8 cellular contexts compared by ENCODE assay signal in genomic region chr12:48189331-48190125, GRCh38. TPM values are rescaled to one million over a fixed set of nuclear protein-coding genes. Genes with fewer than 3 reads are reported as not detected.
A peak's percentile ranks its signal among the peaks of the same experiment; 100 is the strongest.
DNase-seq lines count a peak whose midpoint lies in the region; ATAC-seq lines count a peak whose summit lies in the region.

No MANE protein-coding gene starts in this region.

- DNase-seq in NCI-H345 (lab: John Stamatoyannopoulos, UW) (peak; percentile 20), NCI-H345 treated with DMSO at 0.1 percent for 48 hours (lab: John Stamatoyannopoulos, UW; ENCODE audit: unreplicated experiment) (no peak), HPDE6-E6E7 (ENCODE audit: extremely low spot score) (peak; percentile 33), NT2/D1 (ENCODE audit: low read depth, low spot score) (peak; percentile 71), activated T-cell treated with anti-CD3 and anti-CD28 coated beads for 1 hour (ENCODE audit: low read depth) (peak; percentile 66), superior temporal gyrus (ENCODE audit: extremely low spot score) (peak; percentile 94)
- DNase-seq in natural killer cell treated with Interleukin-12 subunit alpha and Interleukin-12 subunit beta and Interleukin-15 and Interleukin-18, amount 100 ng/mL, for 72 hours (ENCODE audit: low spot score), result peak; percentile 85

- H3K4me1 ChIP-seq in NT2/D1 (ENCODE audit: insufficient read depth, insufficient read length), result peaks cover 8% of the 10 kb centered on the region

- peaks cover 37 to 45% of the 10 kb centered on the region in 2 donors for H3K27me3 Mint-ChIP-seq in natural killer cell treated with Interleukin-12 subunit alpha and Interleukin-12 subunit beta and Interleukin-15 and Interleukin-18, amount 100 ng/mL, for 72 hours

- no peaks in the 10 kb centered on the region for H3K36me3 ChIP-seq in NT2/D1 (ENCODE audit: insufficient read depth, insufficient read length, low read length)

- no peak overlapping the region for H3K27ac Mint-ChIP-seq in natural killer cell treated with Interleukin-12 subunit alpha and Interleukin-12 subunit beta and Interleukin-15 and Interleukin-18, amount 100 ng/mL, for 72 hours

- no peaks in the 10 kb centered on the region for H3K36me3 Mint-ChIP-seq in natural killer cell treated with Interleukin-12 subunit alpha and Interleukin-12 subunit beta and Interleukin-15 and Interleukin-18, amount 100 ng/mL, for 72 hours

- no peak overlapping the region for H3K4me3 ChIP-seq in NT2/D1 (ENCODE audit: insufficient read length, low read depth)

- H3K9me3 ChIP-seq in NT2/D1 (ENCODE audit: insufficient read depth, low read length), result peaks cover 5% of the 10 kb centered on the region; the same call in 1 of the 2 replicates

- no peaks in the 10 kb centered on the region for H3K9me3 Mint-ChIP-seq in natural killer cell treated with Interleukin-12 subunit alpha and Interleukin-12 subunit beta and Interleukin-15 and Interleukin-18, amount 100 ng/mL, for 72 hours

- ATAC-seq in esophagus mucosa, result peak; percentile 66
- peak; percentile 72 to 81 for ATAC-seq in natural killer cell treated with Interleukin-12 subunit alpha and Interleukin-12 subunit beta and Interleukin-15 and Interleukin-18, amount 100 ng/mL, for 72 hours

- H3K4me3 Mint-ChIP-seq in natural killer cell treated with Interleukin-12 subunit alpha and Interleukin-12 subunit beta and Interleukin-15 and Interleukin-18, amount 100 ng/mL, for 72 hours, result no peak overlapping the region

- no peak overlapping the region for H3K9ac ChIP-seq in NT2/D1 (ENCODE audit: insufficient read length, low read depth)

- H3K27me3 ChIP-seq in NT2/D1 (ENCODE audit: insufficient read depth, insufficient read length), result peaks cover 24% of the 10 kb centered on the region

- peaks cover 0 to 4% of the 10 kb centered on the region in 2 donors for H3K4me1 Mint-ChIP-seq in natural killer cell treated with Interleukin-12 subunit alpha and Interleukin-12 subunit beta and Interleukin-15 and Interleukin-18, amount 100 ng/mL, for 72 hours (ENCODE audit: low read depth in 2 of 2)

RNA-seq across cellular contexts. Expression of gene CCDC184, which starts 6.1 kb away (rescaled TPM):
- 0.20 TPM for total RNA-seq in esophagus mucosa
- total RNA-seq in natural killer cell treated with Interleukin-12 subunit alpha and Interleukin-12 subunit beta and Interleukin-15 and Interleukin-18, amount 100 ng/mL, for 72 hours, result under 1 TPM in 1 of 2 donors, not detected in 1; 0.86 TPM

RNA-seq across cellular contexts. Expression of gene OR10AD1, which starts 13.6 kb away (rescaled TPM):
- total RNA-seq in esophagus mucosa, result not detected
- total RNA-seq in natural killer cell treated with Interleukin-12 subunit alpha and Interleukin-12 subunit beta and Interleukin-15 and Interleukin-18, amount 100 ng/mL, for 72 hours, result not detected

RNA-seq across cellular contexts. Expression of gene ASB8, which starts 32.2 kb away (rescaled TPM):
- 24.7 TPM for total RNA-seq in esophagus mucosa
- 10 to 100 TPM; 35.9 to 48.1 TPM for total RNA-seq in natural killer cell treated with Interleukin-12 subunit alpha and Interleukin-12 subunit beta and Interleukin-15 and Interleukin-18, amount 100 ng/mL, for 72 hours
